2 cellular contexts compared by ENCODE assay signal in the genomic region with DNA sequence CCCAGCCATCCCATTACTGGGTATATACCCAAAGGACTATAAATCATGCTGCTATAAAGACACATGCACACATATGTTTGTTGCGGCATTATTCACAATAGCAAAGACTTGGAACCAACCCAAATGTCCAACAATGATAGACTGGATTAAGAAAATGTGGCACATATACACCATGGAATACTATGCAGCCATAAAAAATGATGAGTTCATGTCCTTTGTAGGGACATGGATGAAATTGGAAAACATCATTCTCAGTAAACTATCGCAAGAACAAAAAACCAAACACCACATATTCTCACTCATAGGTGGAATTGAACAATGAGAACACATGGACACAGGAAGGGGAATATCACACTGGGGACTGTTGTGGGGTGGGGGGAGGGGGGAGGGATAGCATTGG. TPM values are rescaled to one million over a fixed set of nuclear protein-coding genes. Genes with fewer than 3 reads are reported as not detected.
DNase-seq lines count a peak whose midpoint lies in the region; ATAC-seq, FAIRE-seq and TF ChIP-seq lines count a peak whose summit lies in the region.
"Not testable (repeated sequence)": the region's sequence is repeated elsewhere in the genome, so short reads cannot be mapped to it uniquely, and the experiment has no call there.

No MANE protein-coding gene starts in this region.

- H4K20me1 ChIP-seq in K562 (replicated peaks; ENCODE audit: control insufficient read depth, insufficient read depth, low read length): not testable (repeated sequence)

- not testable (repeated sequence) for BruUV-seq in K562 (replicated peaks; lab: Mats Ljungman, UMichigan)

- not testable (repeated sequence) for TF ChIP-seq RAD21 in K562 (CRISPR knock-in tag; conservative IDR thresholded peaks at IDR 0.05 in 1 of 2, IDR thresholded peaks at IDR 0.05 in 1 of 2)

- not testable (repeated sequence) for TF ChIP-seq CTCF in HEK293 (tag by site-specific recombination; IDR thresholded peaks at IDR 0.05); K562 (IDR thresholded peaks at IDR 0.05 in 2 of 3, conservative IDR thresholded peaks at IDR 0.05 in 1 of 3; ENCODE audit: insufficient read depth in 2 of 3, low read depth in 1 of 3, low read length in 3 of 3)

- not testable (repeated sequence) for TF ChIP-seq POLR2A in K562 (conservative IDR thresholded peaks at IDR 0.05)

- H3K9me1 ChIP-seq in K562 (ENCODE audit: control insufficient read depth, insufficient read depth, low read length): not testable (repeated sequence)

- not testable (repeated sequence) for H3K9me3 ChIP-seq in HEK293 (ENCODE audit: control insufficient read depth, insufficient read depth, low read depth, low read length); K562 (replicated peaks; ENCODE audit: control insufficient read depth, insufficient read depth, low read depth, low read length)

- intact Hi-C loops in K562 (cut with micrococcal nuclease): not testable (repeated sequence)

- not testable (repeated sequence) for H3K4me2 ChIP-seq in K562 (ENCODE audit: insufficient read depth, low read length)

- not testable (repeated sequence) for ATAC-seq in K562

- not testable (repeated sequence) for DNase-seq in K562 (ENCODE audit: extremely low read depth in 1 of 4, low spot score in 3 of 4)

- in situ Hi-C loops in K562 (cut with MboI): not testable (repeated sequence)

- H3K4me3 ChIP-seq in HEK293 (ENCODE audit: low read depth, low read length); K562: not testable (repeated sequence)

- not testable (repeated sequence) for FAIRE-seq in K562 (lab: Jason Lieb, UNC)

- not testable (repeated sequence) for H3K9ac ChIP-seq in K562 (ENCODE audit: insufficient read depth in 1 of 2, low read depth in 2 of 2, low read length in 2 of 2)

- H3K27me3 ChIP-seq in K562 (ENCODE audit: control insufficient read depth in 2 of 2, insufficient read depth in 2 of 2, low read length in 2 of 2): not testable (repeated sequence)

- CTCF ChIA-PET in HEK293 (lab: Yijun Ruan, JAX); K562 (lab: Yijun Ruan, JAX; ENCODE audit: low intra/inter-chr PET ratio): not testable (repeated sequence)

- 20% methylated on average over 1 of the region's 2 CpGs for WGBS in K562 (ENCODE audit: insufficient coverage, low coverage, missing lambda C conversion rate)

- H3K4me1 ChIP-seq in HEK293 (ENCODE audit: control insufficient read depth, insufficient read depth, low read length); K562 (replicated peaks in 1 of 2; ENCODE audit: control insufficient read depth in 2 of 2, insufficient read depth in 2 of 2, low read length in 2 of 2): not testable (repeated sequence)

- TF ChIP-seq EP300 in K562 (IDR thresholded peaks at IDR 0.05; ENCODE audit: low read length): not testable (repeated sequence)

- not testable (repeated sequence) for H3K27ac ChIP-seq in HEK293 (ENCODE audit: extremely low read depth, low read depth, low read length); K562 (ENCODE audit: extremely low read depth, low read depth, low read length)

- H3K36me3 ChIP-seq in HEK293 (ENCODE audit: control insufficient read depth in 2 of 2, insufficient read depth in 1 of 2, low read length in 2 of 2); K562 (ENCODE audit: control insufficient read depth, insufficient read depth, low read length): not testable (repeated sequence)

- H3K79me2 ChIP-seq in K562 (ENCODE audit: control insufficient read depth, insufficient read depth, low read length): not testable (repeated sequence)

- H2AFZ ChIP-seq in K562 (ENCODE audit: low read depth, low read length): not testable (repeated sequence)

- POLR2A ChIA-PET in HEK293 (lab: Yijun Ruan, JAX); K562 (lab: Yijun Ruan, JAX): not testable (repeated sequence)

TF ChIP-seq in HEK293, 187 proteins besides CTCF, POLR2A, EP300 and RAD21:
- peak; percentile 66 for TF ChIP-seq ZNF146 (tag by site-specific recombination; IDR thresholded peaks at IDR 0.05)

TF ChIP-seq in K562, 482 proteins besides CTCF, POLR2A, EP300 and RAD21:
- TF ChIP-seq BCOR (IDR thresholded peaks at IDR 0.05): peak; percentile 54; the same call in 1 of the 2 replicates
- TF ChIP-seq KDM1A (IDR thresholded peaks at IDR 0.05): peak in 1 of 2 experiments; percentile 31; a peak in 2 of 4 replicates

RNA-seq across cellular contexts. Expression of a gene that starts 54.4 kb away (rescaled TPM):
- 2,702 and 3,157 TPM in 2 replicates for total RNA-seq in K562 (2011; cell fraction: chromatin; rRNA removed; ENCODE audit: low replicate concordance)
- total RNA-seq in K562 (2011; cell fraction: nucleolus; rRNA removed): 1,250 and 1,264 TPM in 2 replicates
- 2,042 and 2,843 TPM in 2 replicates for total RNA-seq in K562 (2011; cell fraction: nucleoplasm; rRNA removed)
- 176 and 192 TPM in 2 replicates for total RNA-seq in K562 (2014; rRNA removed)
- 236 and 242 TPM in 2 replicates for total RNA-seq in K562 (2014; rRNA removed; fragmentation: Illumina TruSeq; extraction: Trizol)
- 215 and 240 TPM in 2 replicates for total RNA-seq in K562 (2015; rRNA removed; fragmentation: Illumina TruSeq; extraction: Trizol)
- 376 and 394 TPM in 2 replicates for total RNA-seq in K562 (2021)
- 606 and 1,027 TPM in 2 replicates for polyA plus RNA-seq in K562 (2011; rRNA removed)
- 192 and 285 TPM in 2 replicates for polyA plus RNA-seq in K562 (2011; cell fraction: cytosol; rRNA removed)
- polyA plus RNA-seq in K562 (2011; cell fraction: nucleus; rRNA removed): 3,295 and 5,994 TPM in 2 replicates
- 368 and 393 TPM in 2 replicates for polyA plus RNA-seq in K562 (2012)
- 324 and 385 TPM in 2 replicates for polyA plus RNA-seq in K562 (2014; fragmentation: Illumina TruSeq; extraction: Trizol)
- polyA plus RNA-seq in K562 (2014; fragmentation: Nextera tagmentation; extraction: Ambion mirVana): 100 to 1,000 TPM; 130 to 197 TPM
- polyA plus RNA-seq in K562 (2014; rRNA removed): 582 and 610 TPM in 2 replicates
- polyA minus RNA-seq in K562 (2011; rRNA and poly(A)+ RNA removed): 369 and 549 TPM in 2 replicates
- 138 and 165 TPM in 2 replicates for polyA minus RNA-seq in K562 (2011; cell fraction: cytosol; rRNA and poly(A)+ RNA removed)
- 1,130 and 1,570 TPM in 2 replicates for polyA minus RNA-seq in K562 (2011; cell fraction: nucleus; rRNA and poly(A)+ RNA removed)
